ENCODE assay signal across 10 cellular contexts in genomic region chr9:21294325-21294724, GRCh38. TPM values are rescaled to one million over a fixed set of nuclear protein-coding genes. Genes with fewer than 3 reads are reported as not detected.
DNase-seq lines count a peak whose midpoint lies in the region; ATAC-seq and TF ChIP-seq lines count a peak whose summit lies in the region.
"Had no signal": no experiment of that assay in that cellular context is flagged by ENCODE, and none has a peak within 500 bp of the region (broad histone marks: within the 10 kb centered on the region; RNA-seq: fewer than 3 reads in every experiment).

No MANE protein-coding gene starts in this region.

- H3K9ac ChIP-seq in mammary epithelial cell (ENCODE audit: insufficient read depth, low read length): no peak overlapping the region

- peak in 1 of 2 donors; percentile 4 for DNase-seq in activated naive CD4-positive, alpha-beta T cell treated with anti-CD3 and anti-CD28 coated beads, Interleukin-2, amount 50 U/mL, for 72 hours (ENCODE audit: low spot score in 2 of 2)
- DNase-seq in activated naive CD4-positive, alpha-beta T cell treated with Interleukin-2 at 50 U/mL for 16 hours: no peak
- DNase-seq in mammary epithelial cell (peak; percentile 98), left ventricle myocardium superior (no peak), mesothelial cell of epicardium (ENCODE audit: low spot score in 2 of 2, unreplicated experiment in 2 of 2) (no peak), GM03348 (ENCODE audit: low spot score) (no peak)
- peak in 1 of 2 donors; percentile 28 for DNase-seq in stimulated activated naive CD8-positive, alpha-beta T cell treated with anti-CD3 and anti-CD28 coated beads, Interleukin-15, amount 100 ng/mL, for 72 hours
- DNase-seq: activated CD4-positive, CD25-positive, alpha-beta regulatory T cell treated with anti-CD3 and anti-CD28 coated beads, Interleukin-2, amount 50 U/mL, for 72 hours; mesendoderm had no signal

- H3K27me3 ChIP-seq in mammary epithelial cell (ENCODE audit: insufficient read depth, low read length): no peaks in the 10 kb centered on the region

- H3K4me2 ChIP-seq in mammary epithelial cell (ENCODE audit: insufficient read depth, low read depth, low read length): peak overlapping the region; percentile 39

- intact Hi-C loops in mammary epithelial cell (cut with micrococcal nuclease): no loop called here
- intact Hi-C loops in left ventricle myocardium superior (cut with micrococcal nuclease): no loop called here

- CTCF ChIA-PET in mammary epithelial cell (lab: Charles Lee; ENCODE audit: low non-redundant PET): no interaction called here

- H3K79me2 ChIP-seq in mammary epithelial cell (ENCODE audit: insufficient read depth, low read length): no peaks in the 10 kb centered on the region

- H3K27ac Mint-ChIP-seq in activated naive CD4-positive, alpha-beta T cell treated with anti-CD3 and anti-CD28 coated beads, Interleukin-2, amount 50 U/mL, for 72 hours: no peak overlapping the region
- H3K27ac Mint-ChIP-seq in stimulated activated naive CD8-positive, alpha-beta T cell treated with anti-CD3 and anti-CD28 coated beads, Interleukin-15, amount 100 ng/mL, for 72 hours: peak overlapping the region in 1 of 2 donors; percentile 48
- no peak overlapping the region for H3K27ac Mint-ChIP-seq in mesothelial cell of epicardium

- peaks cover 17% of the 10 kb centered on the region for H3K4me1 ChIP-seq in mammary epithelial cell (ENCODE audit: insufficient read depth, low read length)

- no TSS peak for BruUV-seq in mammary epithelial cell (replicated peaks; lab: Mats Ljungman, UMichigan)

- no peaks in the 10 kb centered on the region for H3K9me3 Mint-ChIP-seq in activated naive CD4-positive, alpha-beta T cell treated with anti-CD3 and anti-CD28 coated beads, Interleukin-2, amount 50 U/mL, for 72 hours
- no peaks in the 10 kb centered on the region for H3K9me3 Mint-ChIP-seq in stimulated activated naive CD8-positive, alpha-beta T cell treated with anti-CD3 and anti-CD28 coated beads, Interleukin-15, amount 100 ng/mL, for 72 hours
- H3K9me3 Mint-ChIP-seq in mesothelial cell of epicardium: peaks cover 4% of the 10 kb centered on the region

- H3K9me3 ChIP-seq in mammary epithelial cell (replicated peaks; ENCODE audit: insufficient read depth, low read length): no peaks in the 10 kb centered on the region

- no peaks in the 10 kb centered on the region for H4K20me1 ChIP-seq in mammary epithelial cell (ENCODE audit: insufficient read depth, low read length)

- 0% methylated on average over 1 of the region's 1 CpG for WGBS in mammary epithelial cell (ENCODE audit: low coverage, missing lambda C conversion rate)

- H3K4me1 Mint-ChIP-seq in stimulated activated naive CD8-positive, alpha-beta T cell treated with anti-CD3 and anti-CD28 coated beads, Interleukin-15, amount 100 ng/mL, for 72 hours: peaks cover 14% of the 10 kb centered on the region
- peaks cover 1% of the 10 kb centered on the region for H3K4me1 Mint-ChIP-seq in mesothelial cell of epicardium

- no peaks in the 10 kb centered on the region for H3K36me3 Mint-ChIP-seq in activated naive CD4-positive, alpha-beta T cell treated with anti-CD3 and anti-CD28 coated beads, Interleukin-2, amount 50 U/mL, for 72 hours
- no peaks in the 10 kb centered on the region for H3K36me3 Mint-ChIP-seq in mesothelial cell of epicardium

- no peak overlapping the region for H3K4me3 ChIP-seq in mammary epithelial cell (replicated peaks in 1 of 3; ENCODE audit: insufficient read depth in 1 of 3, low read depth in 2 of 3, low read length in 3 of 3)

- no peaks in the 10 kb centered on the region for H3K36me3 ChIP-seq in mammary epithelial cell (ENCODE audit: insufficient read depth, low read length)

- H3K4me3 Mint-ChIP-seq in stimulated activated naive CD8-positive, alpha-beta T cell treated with anti-CD3 and anti-CD28 coated beads, Interleukin-15, amount 100 ng/mL, for 72 hours: no peak overlapping the region
- H3K4me3 Mint-ChIP-seq in mesothelial cell of epicardium: no peak overlapping the region

- peak; percentile 44 to 85 for ATAC-seq in activated naive CD4-positive, alpha-beta T cell treated with anti-CD3 and anti-CD28 coated beads, Interleukin-2, amount 50 U/mL, for 72 hours
- peak; percentile 60 for ATAC-seq in HG03460 (IDR thresholded peaks at IDR 0.05; ENCODE audit: unreplicated experiment)
- ATAC-seq in stimulated activated naive CD8-positive, alpha-beta T cell treated with anti-CD3 and anti-CD28 coated beads, Interleukin-15, amount 100 ng/mL, for 72 hours: peak; percentile 86
- no peak for ATAC-seq in left ventricle myocardium superior

- H2AFZ ChIP-seq in mammary epithelial cell (ENCODE audit: low read depth, low read length): no peak overlapping the region

- dilution Hi-C loops in mammary epithelial cell (cut with HindIII; ENCODE audit: low sequenced_read_pairs): no loop called here

- peak overlapping the region; percentile 19 for H3K27ac ChIP-seq in mammary epithelial cell (ENCODE audit: insufficient read depth, low read depth, low read length)

- H3K27me3 Mint-ChIP-seq in stimulated activated naive CD8-positive, alpha-beta T cell treated with anti-CD3 and anti-CD28 coated beads, Interleukin-15, amount 100 ng/mL, for 72 hours: peaks cover 22% of the 10 kb centered on the region
- peaks cover 40% of the 10 kb centered on the region for H3K27me3 Mint-ChIP-seq in mesothelial cell of epicardium (ENCODE audit: low read depth)

- TF ChIP-seq CTCF in mammary epithelial cell (conservative IDR thresholded peaks at IDR 0.05 in 1 of 2, IDR thresholded peaks at IDR 0.05 in 1 of 2; ENCODE audit: extremely low read depth in 1 of 2, insufficient read depth in 1 of 2, low read depth in 1 of 2, low read length in 2 of 2) (no peak), mesothelial cell of epicardium (IDR thresholded peaks at IDR 0.05; ENCODE audit: unreplicated experiment) (no peak)

- in situ Hi-C loops in mammary epithelial cell (cut with MboI; ENCODE audit: low sequenced_read_pairs in 2 of 2): no loop called here

RNA-seq across cellular contexts. Expression of gene IFNA5, which starts 10.8 kb away (rescaled TPM):
- total RNA-seq in activated naive CD4-positive, alpha-beta T cell treated with anti-CD3 and anti-CD28 coated beads, Interleukin-2, amount 50 U/mL, for 72 hours: not detected
- total RNA-seq in mammary epithelial cell: not detected
- polyA plus RNA-seq in mammary epithelial cell: not detected
- polyA minus RNA-seq in mammary epithelial cell: not detected
- not detected for total RNA-seq in left ventricle myocardium superior
- not detected in 3 replicates for total RNA-seq in mesothelial cell of epicardium

RNA-seq across cellular contexts. Expression of gene KLHL9, which starts 40.9 kb away (rescaled TPM):
- 10 to 100 TPM; 14.6 to 14.8 TPM for total RNA-seq in activated naive CD4-positive, alpha-beta T cell treated with anti-CD3 and anti-CD28 coated beads, Interleukin-2, amount 50 U/mL, for 72 hours
- total RNA-seq in mammary epithelial cell (10 to 100 TPM; 15.7 to 24.7 TPM), left ventricle myocardium superior (11.2 TPM), mesothelial cell of epicardium (36.7 to 37.5 TPM (median 36.9 TPM) in 3 replicates)
- polyA plus RNA-seq in mammary epithelial cell: 7.1 TPM
- polyA minus RNA-seq in mammary epithelial cell: 13.2 TPM

RNA-seq across cellular contexts. Expression of gene IFNA14, which starts 54.5 kb away (rescaled TPM):
- total RNA-seq in activated naive CD4-positive, alpha-beta T cell treated with anti-CD3 and anti-CD28 coated beads, Interleukin-2, amount 50 U/mL, for 72 hours: not detected
- not detected for total RNA-seq in mammary epithelial cell
- not detected for polyA plus RNA-seq in mammary epithelial cell
- polyA minus RNA-seq in mammary epithelial cell: not detected
- total RNA-seq in left ventricle myocardium superior: not detected
- not detected in 3 replicates for total RNA-seq in mesothelial cell of epicardium

RNA-seq across cellular contexts. Expression of gene IFNA6, which starts 56.4 kb away (rescaled TPM):
- not detected for total RNA-seq in activated naive CD4-positive, alpha-beta T cell treated with anti-CD3 and anti-CD28 coated beads, Interleukin-2, amount 50 U/mL, for 72 hours
- not detected for total RNA-seq in mammary epithelial cell
- polyA plus RNA-seq in mammary epithelial cell: not detected
- polyA minus RNA-seq in mammary epithelial cell: not detected
- not detected for total RNA-seq in left ventricle myocardium superior
- 0.14 TPM in 1 of 3 replicates, not detected in the others for total RNA-seq in mesothelial cell of epicardium
